ENCODE assay signal across 8 cellular contexts in the genomic region with DNA sequence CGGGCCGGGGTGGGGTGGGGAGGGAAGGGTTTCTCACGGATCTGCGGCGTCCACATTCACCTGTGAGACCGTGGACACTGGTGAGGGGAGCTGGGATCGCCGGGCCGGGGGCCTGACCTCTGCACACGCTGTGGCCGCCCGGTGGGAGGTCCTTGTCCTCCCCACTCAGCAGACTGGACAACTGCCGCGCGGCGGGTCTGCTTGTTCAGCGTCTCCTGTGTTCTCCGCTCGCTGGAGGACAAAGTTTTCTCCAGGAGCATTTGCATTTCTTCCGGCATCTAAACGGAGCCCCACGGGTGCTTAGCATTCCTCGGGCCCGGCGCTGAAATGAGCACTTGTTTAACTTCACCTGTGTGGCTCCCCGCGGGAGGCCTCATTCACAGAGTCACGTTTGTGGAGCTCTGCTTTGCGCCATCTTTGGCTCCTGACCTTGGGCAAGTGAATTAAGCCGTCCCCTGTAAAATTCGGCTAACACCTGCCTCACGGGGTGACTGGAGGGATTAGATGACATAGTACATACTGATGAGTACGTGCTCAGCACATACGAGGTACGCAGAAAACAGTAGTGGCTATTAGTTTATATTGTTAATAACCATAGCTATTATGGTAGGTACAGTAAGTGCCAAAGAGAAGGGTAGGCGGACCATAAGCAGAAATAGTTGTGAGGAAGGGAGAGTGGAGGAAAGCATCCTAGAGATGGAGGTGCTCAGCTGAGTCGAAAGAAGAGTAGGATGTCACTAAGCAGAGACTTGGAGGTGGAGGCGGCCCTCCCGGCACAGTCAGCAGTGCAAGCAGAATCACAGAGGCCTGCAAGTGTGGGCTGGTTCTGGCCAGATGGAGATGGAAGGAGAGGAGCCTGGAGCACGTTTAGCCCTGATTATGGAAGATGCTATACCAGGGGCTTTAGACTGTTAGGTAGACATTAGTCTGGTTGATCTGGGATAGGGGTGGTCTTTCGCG. TPM values are rescaled to one million over a fixed set of nuclear protein-coding genes. Genes with fewer than 3 reads are reported as not detected.
DNase-seq lines count a peak whose midpoint lies in the region; ATAC-seq and TF ChIP-seq lines count a peak whose summit lies in the region.

No MANE protein-coding gene starts in this region.

- peak overlapping the region; percentile 71 to 99 (median 94) for H3K4me3 ChIP-seq in heart left ventricle

- peaks cover 0 to 30% (median 19%) of the 10 kb centered on the region in 12 donors for H3K4me1 ChIP-seq in heart left ventricle

- H3K27ac ChIP-seq in heart left ventricle = peak overlapping the region; percentile 64 to 99 (median 94)

- peak; percentile 19 for ATAC-seq in HG03354 (IDR thresholded peaks at IDR 0.05; ENCODE audit: poor library complexity, severe bottlenecking, unreplicated experiment)
- ATAC-seq in heart left ventricle = peak in 3 of 4 donors; percentile 46 to 52 (median 47)
- no peak for ATAC-seq in GM19351 (IDR thresholded peaks at IDR 0.05; ENCODE audit: unreplicated experiment)
- ATAC-seq in GM18868 (IDR thresholded peaks at IDR 0.05; ENCODE audit: unreplicated experiment) = no peak

- H3K36me3 ChIP-seq in heart left ventricle = peaks cover 2 to 39% (median 35%) of the 10 kb centered on the region in 9 donors

- 9 to 11% (median 9%) methylated on average over 32 to 42 of the region's 42 CpGs for WGBS in heart left ventricle, 4 donors

- DNase-seq in GM03348 (ENCODE audit: low spot score) (peak; percentile 56), heart left ventricle (peak in 1 of 5 donors; percentile 67), posterior vena cava (ENCODE audit: low spot score) (peak; percentile 81), NCI-H1930 (lab: John Stamatoyannopoulos, UW) (no peak)
- peak; percentile 44 to 49 for DNase-seq in activated T-cell treated with anti-CD3 and anti-CD28 coated beads, Interleukin-2, amount 50 U/mL, for 48 hours

- no peak for TF ChIP-seq POLR2A in heart left ventricle (IDR thresholded peaks at IDR 0.05)

- TF ChIP-seq CTCF in heart left ventricle (IDR thresholded peaks at IDR 0.05) = no peak

- no peaks in the 10 kb centered on the region for H3K9me3 ChIP-seq in heart left ventricle

- intact Hi-C loops in heart left ventricle (cut with DNase I) = no loop called here
- intact Hi-C loops in posterior vena cava (cut with DNase I) = no loop called here

- no peaks in the 10 kb centered on the region for H3K27me3 ChIP-seq in heart left ventricle

RNA-seq across cellular contexts. Expression of a gene that starts 0.9 kb away (rescaled TPM):
- total RNA-seq in heart left ventricle (10 to 100 TPM; 24.3 to 43.7 (median 32.5) TPM), posterior vena cava (10 to 100 TPM; 21.2 to 27.2 TPM)
- 10 to 100 TPM; 47.8 to 48.7 TPM for polyA plus RNA-seq in heart left ventricle

RNA-seq across cellular contexts. Expression of a gene that starts 39.7 kb away (rescaled TPM):
- total RNA-seq in heart left ventricle = 1 to 10 TPM in 2 of 9 donors, under 1 TPM in 6, not detected in 1; 0.21 to 6.9 (median 0.64) TPM
- polyA plus RNA-seq in heart left ventricle = under 1 TPM; 0.19 to 0.62 TPM
- total RNA-seq in posterior vena cava = under 1 TPM; 0.19 to 0.48 TPM

Comparison
In these comparisons a context has a peak if more than half of its experiments do, and no peak if none do; other contexts are left out.
1. DNase-seq: peak in GM03348 (single experiment), activated T-cell treated with anti-CD3 and anti-CD28 coated beads, Interleukin-2, amount 50 U/mL, for 48 hours (2 of 2) and posterior vena cava (single experiment); none in NCI-H1930 (0 of 2).
2. ATAC-seq: peak in HG03354 (single experiment) and heart left ventricle (3 of 4); none in GM19351 (single experiment) and GM18868 (single experiment).